Comparison of ENCODE assay signal across 8 cellular contexts in the genomic region with DNA sequence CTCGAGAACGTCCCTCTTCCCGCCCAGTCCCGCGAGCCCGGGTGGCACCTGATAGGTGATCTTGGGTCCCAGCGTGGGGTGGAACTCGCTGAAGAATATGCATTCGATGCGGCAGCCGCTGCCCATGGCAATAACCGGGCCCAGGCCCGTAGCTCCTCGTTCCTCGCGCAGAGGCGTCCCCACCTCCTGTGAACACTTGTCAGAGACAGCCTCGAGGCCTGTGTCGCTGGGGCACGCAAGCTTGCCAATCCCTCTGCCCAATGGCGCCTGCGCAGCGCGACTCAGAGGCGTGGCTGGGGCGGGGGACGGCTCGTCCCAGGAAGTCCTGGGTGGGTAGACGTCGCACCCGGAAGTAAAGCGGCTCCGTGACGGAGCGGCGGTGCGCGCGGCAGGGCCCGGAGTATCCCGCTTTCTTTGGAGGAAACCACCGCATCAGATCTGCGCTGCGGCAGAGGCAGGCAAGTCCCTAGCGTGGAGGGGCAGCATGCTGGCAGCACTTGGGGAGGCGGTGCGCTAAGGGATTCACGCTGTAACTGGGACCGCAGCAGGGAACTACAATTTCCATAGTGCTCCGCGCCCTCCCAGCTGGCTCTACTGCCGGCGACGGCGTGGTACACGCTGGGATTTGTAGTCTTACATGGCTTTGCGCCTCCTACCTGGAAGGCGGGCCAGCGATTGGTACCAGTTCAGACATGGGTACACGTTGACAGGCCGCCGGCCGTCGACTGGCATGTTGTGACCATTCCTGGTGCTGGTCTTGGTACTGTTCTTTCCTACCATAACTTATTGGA. TPM values are rescaled to one million over a fixed set of nuclear protein-coding genes. Genes with fewer than 3 reads are reported as not detected.
DNase-seq lines count a peak whose midpoint lies in the region; TF ChIP-seq lines count a peak whose summit lies in the region.

A gene with protein sequence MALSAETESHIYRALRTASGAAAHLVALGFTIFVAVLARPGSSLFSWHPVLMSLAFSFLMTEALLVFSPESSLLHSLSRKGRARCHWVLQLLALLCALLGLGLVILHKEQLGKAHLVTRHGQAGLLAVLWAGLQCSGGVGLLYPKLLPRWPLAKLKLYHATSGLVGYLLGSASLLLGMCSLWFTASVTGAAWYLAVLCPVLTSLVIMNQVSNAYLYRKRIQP (plus strand): TSS at position 336 of the 791 bp plus-strand sequence. CDS start 572 bp downstream, outside the sequence.
A gene (minus strand): TSS at position 249 of the 791 bp plus-strand sequence. CDS start 123 bp downstream, at position 126.

- peaks cover 10 to 13% of the 10 kb centered on the region in 2 donors for H3K4me1 ChIP-seq in neuronal stem cell (ENCODE audit: control insufficient read depth in 2 of 2, insufficient read depth in 1 of 2, low read depth in 1 of 2, low read length in 2 of 2)
- peaks cover 11 to 44% (median 36%) of the 10 kb centered on the region in 5 donors for H3K4me1 ChIP-seq in subcutaneous abdominal adipose tissue (ENCODE audit: control insufficient read depth in 5 of 5, insufficient read depth in 5 of 5, low read length in 5 of 5)

- CTCF ChIA-PET in activated naive CD4-positive, alpha-beta T cell treated with anti-CD3 and anti-CD28 coated beads for 36 hours (lab: Charles Lee): interaction anchor here (0.8 to 4.1 kb wide), 5 partner anchors 10 to 226 kb away, joined by 3 to 29 read pairs (median 6); a partner anchor contains a TSS

- WGBS in neuronal stem cell (ENCODE audit: extremely low coverage in 2 of 2, insufficient read length in 2 of 2, insufficient replicate concordance in 1 of 2), 2 donors: no CpG with 5 or more reads among the region's 64 CpGs

- H4K8ac ChIP-seq in neuronal stem cell (ENCODE audit: low read depth, low read length): no peak within 1 kb of the TSS

- H2AFZ ChIP-seq in neuronal stem cell (ENCODE audit: low read length): peak within 1 kb of the TSS; percentile 97

- H3K18ac ChIP-seq in neuronal stem cell (ENCODE audit: low read length): peak within 1 kb of the TSS; percentile 99

- peak within 1 kb of the TSS; percentile 76 for H2AK5ac ChIP-seq in neuronal stem cell (ENCODE audit: low read depth, low read length)

- no peaks in the 10 kb centered on the region for H3K27me3 Mint-ChIP-seq in activated naive CD4-positive, alpha-beta T cell treated with anti-CD3 and anti-CD28 coated beads for 36 hours (ENCODE audit: low read depth)

- peaks cover 0 to 3% (median 0%) of the 10 kb centered on the region in 3 experiments for H3K27me3 ChIP-seq in neuronal stem cell (ENCODE audit: control insufficient read depth in 3 of 3, insufficient read depth in 3 of 3, low read depth in 1 of 3, low read length in 3 of 3)
- H3K27me3 ChIP-seq in subcutaneous abdominal adipose tissue (ENCODE audit: control insufficient read depth in 5 of 5, insufficient read depth in 4 of 5, low read length in 5 of 5): no peaks in the 10 kb centered on the region

- peak within 1 kb of the TSS; percentile 97 for H2BK5ac ChIP-seq in neuronal stem cell (ENCODE audit: low read length)

- H3K4me3 Mint-ChIP-seq in activated naive CD4-positive, alpha-beta T cell treated with anti-CD3 and anti-CD28 coated beads for 36 hours: peak within 1 kb of the TSS; percentile 97

- H3K4ac ChIP-seq in neuronal stem cell (ENCODE audit: low read length): peak within 1 kb of the TSS; percentile 8

- peak within 1 kb of the TSS; percentile 94 for H3K4me2 ChIP-seq in neuronal stem cell (ENCODE audit: insufficient read depth, low read length, poor library complexity, severe bottlenecking)

- H3K36me3 ChIP-seq in neuronal stem cell (replicated peaks in 1 of 2; ENCODE audit: control insufficient read depth in 2 of 2, insufficient read depth in 2 of 2, low read length in 2 of 2) (peaks cover 39 to 48% of the 10 kb centered on the region in 2 donors), subcutaneous abdominal adipose tissue (ENCODE audit: control insufficient read depth in 5 of 5, insufficient read depth in 5 of 5, low read length in 5 of 5) (peaks cover 0 to 46% (median 44%) of the 10 kb centered on the region in 5 donors)

- H3K9me3 ChIP-seq in neuronal stem cell (replicated peaks in 1 of 2; ENCODE audit: control insufficient read depth in 2 of 2, insufficient read depth in 1 of 2, low read depth in 1 of 2, low read length in 2 of 2): no peaks in the 10 kb centered on the region
- no peaks in the 10 kb centered on the region for H3K9me3 ChIP-seq in subcutaneous abdominal adipose tissue (ENCODE audit: control insufficient read depth in 5 of 5, low read length in 5 of 5)

- peak within 1 kb of the TSS; percentile 84 for H3K27ac ChIP-seq in neuronal stem cell (replicated peaks; ENCODE audit: low read length)
- peak within 1 kb of the TSS; percentile 86 for H3K27ac ChIP-seq in subcutaneous abdominal adipose tissue (ENCODE audit: low read depth, low read length)

- peak; percentile 83 for TF ChIP-seq POLR2A in NB4 (IDR thresholded peaks at IDR 0.05; ENCODE audit: extremely low read depth, insufficient read length)

- peak within 1 kb of the TSS; percentile 64 for H2BK15ac ChIP-seq in neuronal stem cell (ENCODE audit: low read length)

- TF ChIP-seq CTCF in HFF-Myc (IDR thresholded peaks at IDR 0.05; ENCODE audit: low read depth, low read length, missing control alignments) (no peak), NB4 (IDR thresholded peaks at IDR 0.05; ENCODE audit: low read depth, low read length) (no peak)

- peaks cover 3% of the 10 kb centered on the region for H3K79me1 ChIP-seq in neuronal stem cell (ENCODE audit: low read depth, low read length)

- peak within 1 kb of the TSS; percentile 87 for H2BK12ac ChIP-seq in neuronal stem cell (ENCODE audit: low read length)

- peak within 1 kb of the TSS; percentile 99 for H3K14ac ChIP-seq in neuronal stem cell (ENCODE audit: low read length)

- DNase-seq in GM04503 (ENCODE audit: low read depth): peak; percentile 74
- no peak for DNase-seq in HFF-Myc (ENCODE audit: extremely low read depth, low read depth)
- DNase-seq in NB4 (ENCODE audit: low read depth): peak; percentile 97
- DNase-seq in SK-N-DZ (ENCODE audit: low spot score): peak; percentile 91
- peak; percentile 99 for DNase-seq in activated naive CD4-positive, alpha-beta T cell treated with anti-CD3 and anti-CD28 coated beads for 36 hours
- peak; percentile 92 for DNase-seq in foreskin melanocyte
- peak; percentile 85 for DNase-seq in neuronal stem cell (ENCODE audit: low spot score)

- H4K91ac ChIP-seq in neuronal stem cell (ENCODE audit: low read depth, low read length, poor library complexity): no peak within 1 kb of the TSS

- H3K4me1 Mint-ChIP-seq in activated naive CD4-positive, alpha-beta T cell treated with anti-CD3 and anti-CD28 coated beads for 36 hours (ENCODE audit: low read depth): peaks cover 59% of the 10 kb centered on the region

- intact Hi-C loops in activated naive CD4-positive, alpha-beta T cell treated with anti-CD3 and anti-CD28 coated beads for 36 hours (cut with micrococcal nuclease): loop anchor here (1.0 to 10.0 kb wide), 7 partner anchors 9 to 1034 kb away; a partner anchor contains a TSS

- H3K9ac ChIP-seq in neuronal stem cell (ENCODE audit: low read depth, low read length, poor library complexity) (peak within 1 kb of the TSS; percentile 98), subcutaneous abdominal adipose tissue (ENCODE audit: low read length in 5 of 5) (peak within 1 kb of the TSS; percentile 71 to 92 (median 76))

- peak within 1 kb of the TSS; percentile 90 for H3K23ac ChIP-seq in neuronal stem cell (ENCODE audit: low read depth, low read length, poor library complexity)

- peak within 1 kb of the TSS; percentile 97 for H3K27ac Mint-ChIP-seq in activated naive CD4-positive, alpha-beta T cell treated with anti-CD3 and anti-CD28 coated beads for 36 hours

- H3K4me3 ChIP-seq in HFF-Myc (replicated peaks; ENCODE audit: low read depth, low read length): peak within 1 kb of the TSS; percentile 75
- H3K4me3 ChIP-seq in NB4 (ENCODE audit: low read depth, low read length): peak within 1 kb of the TSS; percentile 86
- H3K4me3 ChIP-seq in neuronal stem cell (ENCODE audit: low read length in 2 of 2): peak within 1 kb of the TSS; percentile 84 to 92
- H3K4me3 ChIP-seq in subcutaneous abdominal adipose tissue (ENCODE audit: low read depth in 1 of 5, low read length in 5 of 5): peak within 1 kb of the TSS; percentile 84 to 99 (median 92)

- H3K36me3 Mint-ChIP-seq in activated naive CD4-positive, alpha-beta T cell treated with anti-CD3 and anti-CD28 coated beads for 36 hours (ENCODE audit: low read depth): peaks cover 14% of the 10 kb centered on the region

- H3K9me3 Mint-ChIP-seq in activated naive CD4-positive, alpha-beta T cell treated with anti-CD3 and anti-CD28 coated beads for 36 hours: no peaks in the 10 kb centered on the region

- H2BK120ac ChIP-seq in neuronal stem cell (ENCODE audit: low read depth, low read length): no peak within 1 kb of the TSS

RNA-seq across cellular contexts. Expression of the first gene that starts in this region (rescaled TPM):
- 28.2 and 28.8 TPM in 2 replicates for polyA plus RNA-seq in SK-N-DZ (2014; cell fraction: cytosol; rRNA removed)
- 19.9 and 28.3 TPM in 2 replicates for polyA plus RNA-seq in SK-N-DZ (2014; cell fraction: nucleus; rRNA removed)
- total RNA-seq in activated naive CD4-positive, alpha-beta T cell treated with anti-CD3 and anti-CD28 coated beads for 36 hours: 10 to 100 TPM; 11.0 to 11.3 TPM
- 6.9 TPM for polyA plus RNA-seq in neuronal stem cell (2013, experiment 1 of 2)
- 7.1 TPM for polyA plus RNA-seq in neuronal stem cell (2013, experiment 2 of 2)

RNA-seq across cellular contexts. Expression of the second gene that starts in this region (rescaled TPM):
- 24.3 and 25.9 TPM in 2 replicates for polyA plus RNA-seq in SK-N-DZ (2014; cell fraction: cytosol; rRNA removed)
- 119 and 128 TPM in 2 replicates for polyA plus RNA-seq in SK-N-DZ (2014; cell fraction: nucleus; rRNA removed)
- 10 to 100 TPM; 27.7 to 31.3 TPM for total RNA-seq in activated naive CD4-positive, alpha-beta T cell treated with anti-CD3 and anti-CD28 coated beads for 36 hours
- 19.4 TPM for polyA plus RNA-seq in neuronal stem cell (2013, experiment 1 of 2)
- 17.4 TPM for polyA plus RNA-seq in neuronal stem cell (2013, experiment 2 of 2)
